ENCODE assay signal across 2 cellular contexts in the genomic region with DNA sequence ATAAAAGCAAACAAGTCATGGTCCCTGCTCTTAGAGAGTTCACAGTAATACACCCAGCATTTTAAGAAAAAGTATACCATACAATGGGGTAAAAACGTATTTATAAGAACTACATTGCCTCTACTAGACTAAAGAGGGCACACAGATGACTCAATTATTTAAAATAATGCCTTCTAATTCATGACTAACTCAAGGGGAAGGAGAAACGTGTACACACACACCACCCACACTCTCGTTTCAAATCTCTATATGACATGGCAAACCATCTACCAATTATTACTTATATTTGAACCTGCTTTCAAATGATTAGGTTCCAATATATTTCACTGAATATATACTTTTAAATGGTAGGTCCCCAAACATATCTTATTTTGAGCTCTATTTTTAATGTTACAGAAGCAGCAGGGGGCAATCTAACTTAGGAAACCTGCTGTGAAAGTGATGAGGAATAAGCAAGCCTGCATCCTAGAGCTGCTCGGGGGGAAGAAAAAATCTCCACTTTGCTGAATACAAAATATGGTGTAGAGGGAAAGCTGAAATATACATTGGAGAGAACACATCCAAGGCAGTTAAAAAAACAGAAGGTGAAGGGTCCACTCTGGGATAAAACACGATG.
TF ChIP-seq lines count a peak whose summit lies in the region.

No MANE protein-coding gene starts in this region.

TF ChIP-seq in liver, 16 proteins besides CTCF, POLR2A, EP300 and RAD21:
- TF ChIP-seq MAX (IDR thresholded peaks at IDR 0.05), result no peak
- no peak for TF ChIP-seq EGR1 (IDR thresholded peaks at IDR 0.05; ENCODE audit: low read depth in 2 of 2)
- no peak for TF ChIP-seq RXRA (IDR thresholded peaks at IDR 0.05)
- TF ChIP-seq YY1 (IDR thresholded peaks at IDR 0.05), result no peak
- no peak for TF ChIP-seq HNF4G (IDR thresholded peaks at IDR 0.05)
- TF ChIP-seq GABPA (IDR thresholded peaks at IDR 0.05 in 1 of 2, conservative IDR thresholded peaks at IDR 0.05 in 1 of 2), result no peak
- no peak for TF ChIP-seq ZBTB33 (IDR thresholded peaks at IDR 0.05)
- no peak for TF ChIP-seq REST (IDR thresholded peaks at IDR 0.05)
- TF ChIP-seq JUND (IDR thresholded peaks at IDR 0.05), result no peak
- no peak for TF ChIP-seq HNF4A (conservative IDR thresholded peaks at IDR 0.05)
- TF ChIP-seq, protein P1, sequence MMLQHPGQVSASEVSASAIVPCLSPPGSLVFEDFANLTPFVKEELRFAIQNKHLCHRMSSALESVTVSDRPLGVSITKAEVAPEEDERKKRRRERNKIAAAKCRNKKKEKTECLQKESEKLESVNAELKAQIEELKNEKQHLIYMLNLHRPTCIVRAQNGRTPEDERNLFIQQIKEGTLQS (IDR thresholded peaks at IDR 0.05), result no peak
- TF ChIP-seq FOXA1 (IDR thresholded peaks at IDR 0.05), result no peak
- no peak for TF ChIP-seq NR2F2 (IDR thresholded peaks at IDR 0.05)

TF ChIP-seq in HepG2, 621 proteins besides CTCF, POLR2A, EP300 and RAD21:
- TF ChIP-seq REST (IDR thresholded peaks at IDR 0.05; ENCODE audit: borderline replicate concordance in 1 of 2, low read depth in 1 of 2, low read length in 2 of 2) (no peak), SRSF9 (IDR thresholded peaks at IDR 0.05; ENCODE audit: borderline replicate concordance, insufficient read depth, low read depth, low read length, poor library complexity, severe bottlenecking) (no peak), IRF2 (CRISPR knock-in tag; IDR thresholded peaks at IDR 0.05) (no peak), PHF8 (CRISPR knock-in tag; IDR thresholded peaks at IDR 0.05) (no peak), CAMTA2 (CRISPR knock-in tag; IDR thresholded peaks at IDR 0.05; ENCODE audit: borderline replicate concordance) (no peak), MBNL3 (CRISPR knock-in tag; conservative IDR thresholded peaks at IDR 0.05) (no peak), PCBP2 (optimal IDR thresholded peaks at IDR 0.05; ENCODE audit: low read depth, low read length, poor library complexity, severe bottlenecking) (no peak)
